Comparison of ENCODE assay signal across 1 cellular context in the genomic region with DNA sequence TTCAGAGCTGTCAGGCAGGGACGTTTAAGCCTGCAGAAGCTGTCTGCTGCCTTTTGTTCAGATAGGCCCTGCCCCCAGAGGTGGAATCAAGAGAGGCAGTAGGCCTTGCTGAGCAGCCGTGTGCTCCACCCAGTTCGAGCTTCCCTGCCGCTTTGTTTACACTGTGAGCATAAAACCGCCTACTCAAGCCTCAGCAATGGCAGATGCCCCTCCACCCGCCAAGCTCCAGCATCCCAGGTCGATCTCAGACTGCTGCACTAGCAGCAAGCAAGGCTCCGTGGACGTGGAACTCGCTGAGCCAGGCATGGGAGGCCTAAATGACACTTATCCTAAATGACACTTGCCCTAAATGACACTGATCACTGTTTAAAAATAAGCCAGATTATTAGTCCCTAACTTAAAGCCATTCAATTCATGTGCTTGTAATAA.
A peak's percentile ranks its signal among the peaks of the same experiment; 100 is the strongest.
TF ChIP-seq lines count a peak whose summit lies in the region.

No MANE protein-coding gene starts in this region.

TF ChIP-seq in K562, 482 proteins besides CTCF, POLR2A, EP300 and RAD21 (continues in another document):
- TF ChIP-seq ZSCAN29 (IDR thresholded peaks at IDR 0.05) (no peak), ELF1 (tag; IDR thresholded peaks at IDR 0.05) (no peak), SIN3A (IDR thresholded peaks at IDR 0.05; ENCODE audit: borderline replicate concordance in 2 of 2, control insufficient read depth in 1 of 2, low read depth in 2 of 2, low read length in 2 of 2) (no peak), MLX (CRISPR knock-in tag; conservative IDR thresholded peaks at IDR 0.05) (no peak), STAG1 (CRISPR knock-in tag; IDR thresholded peaks at IDR 0.05; ENCODE audit: borderline replicate concordance) (no peak), ETS2 (tag; IDR thresholded peaks at IDR 0.05; ENCODE audit: borderline replicate concordance, poor library complexity, severe bottlenecking) (no peak), SUPT5H (IDR thresholded peaks at IDR 0.05) (no peak), RBFOX2 (IDR thresholded peaks at IDR 0.05; ENCODE audit: low read depth, low read length) (peak; percentile 59), ATF7 (IDR thresholded peaks at IDR 0.05) (0 out of 2 replicates have a peak, but pooled peaks have one; percentile 42), RBM22 (IDR thresholded peaks at IDR 0.05; ENCODE audit: low read depth, low read length, poor library complexity, severe bottlenecking) (no peak), CBX2 (IDR thresholded peaks at IDR 0.05; ENCODE audit: insufficient read depth, low read length, poor library complexity, severe bottlenecking) (no peak), SMARCA4 (IDR thresholded peaks at IDR 0.05) (no peak), PRPF4 (IDR thresholded peaks at IDR 0.05; ENCODE audit: insufficient read depth, low read depth, low read length, poor library complexity, severe bottlenecking) (no peak), NCOA2 (IDR thresholded peaks at IDR 0.05; ENCODE audit: partially characterized antibody in 2 of 2) (no peak), ZNF134 (CRISPR knock-in tag; conservative IDR thresholded peaks at IDR 0.05) (no peak), LEF1 (IDR thresholded peaks at IDR 0.05) (no peak), SOX6 (IDR thresholded peaks at IDR 0.05) (peak; percentile 41; the same call in 1 of the 2 replicates), TAF7 (tag; IDR thresholded peaks at IDR 0.05) (no peak), ZNF282 (CRISPR knock-in tag; IDR thresholded peaks at IDR 0.05) (no peak), ZKSCAN3 (CRISPR knock-in tag; IDR thresholded peaks at IDR 0.05) (no peak), ZNF707 (CRISPR knock-in tag; conservative IDR thresholded peaks at IDR 0.05) (no peak), KLF10 (CRISPR knock-in tag; IDR thresholded peaks at IDR 0.05) (no peak), ZNF408 (CRISPR knock-in tag; IDR thresholded peaks at IDR 0.05; ENCODE audit: low read depth) (no peak), PKNOX1 (IDR thresholded peaks at IDR 0.05) (no peak), KAT8 (IDR thresholded peaks at IDR 0.05; ENCODE audit: low read depth) (no peak), SMARCE1 (IDR thresholded peaks at IDR 0.05) (no peak), ZNF592 (IDR thresholded peaks at IDR 0.05) (no peak), ZBTB17 (CRISPR knock-in tag; IDR thresholded peaks at IDR 0.05) (0 out of 2 replicates have a peak, but pooled peaks have one; percentile 31), SIN3B (IDR thresholded peaks at IDR 0.05; ENCODE audit: low read depth) (no peak), ZNF140 (CRISPR knock-in tag; IDR thresholded peaks at IDR 0.05) (no peak), TOE1 (IDR thresholded peaks at IDR 0.05; ENCODE audit: borderline replicate concordance) (no peak), TOE1 (CRISPR knock-in tag; IDR thresholded peaks at IDR 0.05; ENCODE audit: borderline replicate concordance, low read depth) (no peak), MXI1 (IDR thresholded peaks at IDR 0.05; ENCODE audit: low read depth, low read length) (no peak), BRD4 (IDR thresholded peaks at IDR 0.05) (no peak), HDAC1 (IDR thresholded peaks at IDR 0.05) (no peak), ZNF133 (CRISPR knock-in tag; IDR thresholded peaks at IDR 0.05) (no peak), ZNF253 (CRISPR knock-in tag; conservative IDR thresholded peaks at IDR 0.05) (no peak), JUN (IDR thresholded peaks at IDR 0.05; ENCODE audit: borderline replicate concordance, low read depth, low read length) (no peak), JUN (CRISPR knock-in tag; IDR thresholded peaks at IDR 0.05; ENCODE audit: borderline replicate concordance) (no peak), ZNF695 (CRISPR knock-in tag; IDR thresholded peaks at IDR 0.05) (no peak), HMGXB4 (CRISPR knock-in tag; IDR thresholded peaks at IDR 0.05) (no peak), KAT2B (IDR thresholded peaks at IDR 0.05; ENCODE audit: low read depth, low read length) (no peak), SP2 (IDR thresholded peaks at IDR 0.05; ENCODE audit: extremely low read depth, low read depth, low read length, poor library complexity, severe bottlenecking) (no peak), MCM2 (IDR thresholded peaks at IDR 0.05; ENCODE audit: low read depth) (no peak), USF1 (CRISPR knock-in tag; IDR thresholded peaks at IDR 0.05) (no peak), RAD51 (IDR thresholded peaks at IDR 0.05; ENCODE audit: borderline replicate concordance, low read depth) (no peak), MTA1 (IDR thresholded peaks at IDR 0.05; ENCODE audit: borderline replicate concordance) (no peak), RHOXF2B (CRISPR knock-in tag; conservative IDR thresholded peaks at IDR 0.05) (no peak), ZNF24 (IDR thresholded peaks at IDR 0.05) (0 out of 2 replicates have a peak, but pooled peaks have one; percentile 16)
- TF ChIP-seq, protein P1, sequence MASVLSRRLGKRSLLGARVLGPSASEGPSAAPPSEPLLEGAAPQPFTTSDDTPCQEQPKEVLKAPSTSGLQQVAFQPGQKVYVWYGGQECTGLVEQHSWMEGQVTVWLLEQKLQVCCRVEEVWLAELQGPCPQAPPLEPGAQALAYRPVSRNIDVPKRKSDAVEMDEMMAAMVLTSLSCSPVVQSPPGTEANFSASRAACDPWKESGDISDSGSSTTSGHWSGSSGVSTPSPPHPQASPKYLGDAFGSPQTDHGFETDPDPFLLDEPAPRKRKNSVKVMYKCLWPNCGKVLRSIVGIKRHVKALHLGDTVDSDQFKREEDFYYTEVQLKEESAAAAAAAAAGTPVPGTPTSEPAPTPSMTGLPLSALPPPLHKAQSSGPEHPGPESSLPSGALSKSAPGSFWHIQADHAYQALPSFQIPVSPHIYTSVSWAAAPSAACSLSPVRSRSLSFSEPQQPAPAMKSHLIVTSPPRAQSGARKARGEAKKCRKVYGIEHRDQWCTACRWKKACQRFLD (CRISPR knock-in tag; IDR thresholded peaks at IDR 0.05): 0 out of 2 replicates have a peak, but pooled peaks have one; percentile 47
- TF ChIP-seq, protein P2, sequence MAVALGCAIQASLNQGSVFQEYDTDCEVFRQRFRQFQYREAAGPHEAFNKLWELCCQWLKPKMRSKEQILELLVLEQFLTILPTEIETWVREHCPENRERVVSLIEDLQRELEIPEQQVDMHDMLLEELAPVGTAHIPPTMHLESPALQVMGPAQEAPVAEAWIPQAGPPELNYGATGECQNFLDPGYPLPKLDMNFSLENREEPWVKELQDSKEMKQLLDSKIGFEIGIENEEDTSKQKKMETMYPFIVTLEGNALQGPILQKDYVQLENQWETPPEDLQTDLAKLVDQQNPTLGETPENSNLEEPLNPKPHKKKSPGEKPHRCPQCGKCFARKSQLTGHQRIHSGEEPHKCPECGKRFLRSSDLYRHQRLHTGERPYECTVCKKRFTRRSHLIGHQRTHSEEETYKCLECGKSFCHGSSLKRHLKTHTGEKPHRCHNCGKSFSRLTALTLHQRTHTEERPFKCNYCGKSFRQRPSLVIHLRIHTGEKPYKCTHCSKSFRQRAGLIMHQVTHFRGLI (CRISPR knock-in tag; IDR thresholded peaks at IDR 0.05): peak; percentile 21; the same call in 1 of the 2 replicates
- TF ChIP-seq, protein P3, sequence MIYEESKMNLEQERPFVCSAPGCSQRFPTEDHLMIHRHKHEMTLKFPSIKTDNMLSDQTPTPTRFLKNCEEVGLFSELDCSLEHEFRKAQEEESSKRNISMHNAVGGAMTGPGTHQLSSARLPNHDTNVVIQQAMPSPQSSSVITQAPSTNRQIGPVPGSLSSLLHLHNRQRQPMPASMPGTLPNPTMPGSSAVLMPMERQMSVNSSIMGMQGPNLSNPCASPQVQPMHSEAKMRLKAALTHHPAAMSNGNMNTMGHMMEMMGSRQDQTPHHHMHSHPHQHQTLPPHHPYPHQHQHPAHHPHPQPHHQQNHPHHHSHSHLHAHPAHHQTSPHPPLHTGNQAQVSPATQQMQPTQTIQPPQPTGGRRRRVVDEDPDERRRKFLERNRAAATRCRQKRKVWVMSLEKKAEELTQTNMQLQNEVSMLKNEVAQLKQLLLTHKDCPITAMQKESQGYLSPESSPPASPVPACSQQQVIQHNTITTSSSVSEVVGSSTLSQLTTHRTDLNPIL (CRISPR knock-in tag; IDR thresholded peaks at IDR 0.05): no peak
- TF ChIP-seq, protein P4, sequence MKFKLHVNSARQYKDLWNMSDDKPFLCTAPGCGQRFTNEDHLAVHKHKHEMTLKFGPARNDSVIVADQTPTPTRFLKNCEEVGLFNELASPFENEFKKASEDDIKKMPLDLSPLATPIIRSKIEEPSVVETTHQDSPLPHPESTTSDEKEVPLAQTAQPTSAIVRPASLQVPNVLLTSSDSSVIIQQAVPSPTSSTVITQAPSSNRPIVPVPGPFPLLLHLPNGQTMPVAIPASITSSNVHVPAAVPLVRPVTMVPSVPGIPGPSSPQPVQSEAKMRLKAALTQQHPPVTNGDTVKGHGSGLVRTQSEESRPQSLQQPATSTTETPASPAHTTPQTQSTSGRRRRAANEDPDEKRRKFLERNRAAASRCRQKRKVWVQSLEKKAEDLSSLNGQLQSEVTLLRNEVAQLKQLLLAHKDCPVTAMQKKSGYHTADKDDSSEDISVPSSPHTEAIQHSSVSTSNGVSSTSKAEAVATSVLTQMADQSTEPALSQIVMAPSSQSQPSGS (CRISPR knock-in tag; IDR thresholded peaks at IDR 0.05): no peak
